ENCODE assay signal across 38 cellular contexts in the genomic region with DNA sequence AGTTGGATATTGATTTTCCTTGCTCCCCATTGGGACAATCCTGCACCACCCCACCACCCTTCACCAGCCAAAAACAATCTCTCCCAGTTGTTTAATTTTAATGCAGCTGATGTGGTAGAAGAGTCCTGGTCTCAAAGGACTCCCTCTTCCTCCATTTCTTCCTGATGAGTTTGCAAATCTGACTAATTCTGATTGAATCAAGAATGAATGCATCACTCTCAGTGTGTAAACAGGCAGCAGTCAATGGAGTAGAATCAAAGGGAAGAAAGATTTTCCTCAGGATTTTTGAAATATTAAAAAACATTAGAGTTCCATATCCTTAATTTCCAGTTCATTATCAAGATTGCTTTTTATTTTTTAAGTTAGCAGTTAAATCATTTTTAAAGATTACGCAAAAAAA. TPM values are rescaled to one million over a fixed set of nuclear protein-coding genes. Genes with fewer than 3 reads are reported as not detected.
"Had no signal": no experiment of that assay in that cellular context is flagged by ENCODE, and none has a peak within 500 bp of the region (broad histone marks: within the 10 kb centered on the region; RNA-seq: fewer than 3 reads in every experiment).

No MANE protein-coding gene starts in this region.

- H3K4me2 ChIP-seq: KMS-11 had no signal

- H3K9me3 ChIP-seq: MG63 had no signal

- DNase-seq: Karpas-422, Kasumi-1, MG63, MM.1S, MV-4-11, NCI-H1048, NCI-H1092, NCI-H1092 treated with DMSO at 0.1 percent for 48 hours, NCI-H1105, NCI-H1105 treated with DMSO at 0.1 percent for 48 hours, NCI-H1417, NCI-H1417 treated with DMSO at 0.1 percent for 48 hours, NCI-H1436, NCI-H1436 treated with DMSO at 0.1 percent for 48 hours, NCI-H146, NCI-H1694, NCI-H1694 treated with DMSO at 0.1 percent for 48 hours, NCI-H187, NCI-H187 treated with DMSO at 0.1 percent for 48 hours, NCI-H1930, NCI-H2029, NCI-H2029 treated with DMSO at 0.1 percent for 48 hours, NCI-H2081, NCI-H2081 treated with DMSO at 0.1 percent for 48 hours, NCI-H2107, NCI-H2171, NCI-H2171 treated with DMSO at 0.1 percent for 48 hours, NCI-H2227 treated with DMSO at 0.1 percent for 48 hours, NCI-H226, NCI-H345, NCI-H446, NCI-H446 treated with DMSO at 0.1 percent for 48 hours, NCI-H510A had no signal

- H3K36me3 ChIP-seq: MG63 had no signal

- H3K4me3 ChIP-seq: MG63 had no signal

- H3K27ac ChIP-seq: KMS-11 had no signal

RNA-seq across cellular contexts. Expression of a gene that starts 54.0 kb away (rescaled TPM):
- total RNA-seq: LHCN-M2, M059J, MCF 10A, NCI-H460 had no signal
